In genomic region chr3:144039661-144040060, GRCh38 we compare ENCODE assay signal across 19 cellular contexts.
DNase-seq lines count a peak whose midpoint lies in the region; ATAC-seq and TF ChIP-seq lines count a peak whose summit lies in the region.
"Had no signal": no experiment of that assay in that cellular context is flagged by ENCODE, and none has a peak within 500 bp of the region (broad histone marks: within the 10 kb centered on the region; RNA-seq: fewer than 3 reads in every experiment).

No MANE protein-coding gene starts in this region.

- H3K27me3 Mint-ChIP-seq in naive thymus-derived CD8-positive, alpha-beta T cell: peaks cover 0 to 23% (median 7%) of the 10 kb centered on the region in 5 donors

- DNase-seq in HCT116 (ENCODE audit: low read depth, low spot score): no peak
- DNase-seq in RWPE1 (ENCODE audit: low spot score): peak; percentile 24
- DNase-seq in iris pigment epithelial cell (ENCODE audit: low read depth): peak; percentile 56
- no peak for DNase-seq in naive thymus-derived CD8-positive, alpha-beta T cell
- no peak for DNase-seq in tibial nerve (ENCODE audit: low spot score in 2 of 2)
- no peak for DNase-seq in GM03348 (ENCODE audit: low spot score)
- DNase-seq: activated CD4-positive, alpha-beta T cell treated with anti-CD3 and anti-CD28 coated beads for 1 hour; activated effector memory CD4-positive, alpha-beta T cell treated with Interleukin-2 at 50 U/mL for 16 hours; AML-193; Caco-2; GDM1; HFFc6; midbrain; NCI-H1092; SIG-M5; tibial artery had no signal

- H3K79me2 ChIP-seq in HCT116 (ENCODE audit: insufficient read depth, low read length): no peaks in the 10 kb centered on the region

- H3K27me3 ChIP-seq in HCT116 (ENCODE audit: insufficient read depth, low read length) (no peaks in the 10 kb centered on the region), tibial nerve (no peaks in the 10 kb centered on the region)
- H3K27me3 ChIP-seq: tibial artery had no signal

- ATAC-seq in GM18511 (IDR thresholded peaks at IDR 0.05; ENCODE audit: unreplicated experiment) (peak; percentile 51), HCT116 (peak; percentile 44; the same call in 1 of the 2 replicates), GM19455 (IDR thresholded peaks at IDR 0.05; ENCODE audit: unreplicated experiment) (no peak)
- ATAC-seq in naive thymus-derived CD8-positive, alpha-beta T cell: no peak
- ATAC-seq: stimulated activated effector memory CD8-positive, alpha-beta T cell treated with anti-CD3 and anti-CD28 coated beads, Interleukin-12 subunit alpha, Interleukin-12 subunit beta, amount 100 ng/mL, for 72 hours had no signal

- no peak for TF ChIP-seq POLR2A in HCT116 (IDR thresholded peaks at IDR 0.05; ENCODE audit: borderline replicate concordance, extremely low read depth, insufficient read depth, insufficient read length)
- no peak for TF ChIP-seq POLR2A in tibial nerve (IDR thresholded peaks at IDR 0.05)

- H3K9ac ChIP-seq in HCT116 (ENCODE audit: low read length): no peak overlapping the region

- BruUV-seq in HCT116 (replicated peaks; lab: Mats Ljungman, UMichigan): no TSS peak

- no peaks in the 10 kb centered on the region for H3K9me2 ChIP-seq in HCT116 (ENCODE audit: insufficient read depth)

- H3K27ac Mint-ChIP-seq in naive thymus-derived CD8-positive, alpha-beta T cell: no peak overlapping the region
- H3K27ac Mint-ChIP-seq: HFFc6; stimulated activated effector memory CD8-positive, alpha-beta T cell treated with anti-CD3 and anti-CD28 coated beads, Interleukin-12 subunit alpha, Interleukin-12 subunit beta, amount 100 ng/mL, for 72 hours had no signal

- H3K9me3 Mint-ChIP-seq in naive thymus-derived CD8-positive, alpha-beta T cell: no peaks in the 10 kb centered on the region
- H3K9me3 Mint-ChIP-seq: stimulated activated effector memory CD8-positive, alpha-beta T cell treated with anti-CD3 and anti-CD28 coated beads, Interleukin-12 subunit alpha, Interleukin-12 subunit beta, amount 100 ng/mL, for 72 hours had no signal

- H3K4me3 ChIP-seq in HCT116 (replicated peaks in 1 of 2; ENCODE audit: low read depth in 1 of 2, low read length in 2 of 2) (no peak overlapping the region), tibial nerve (no peak overlapping the region)
- H3K4me3 ChIP-seq: tibial artery had no signal

- H4K20me1 ChIP-seq in HCT116 (ENCODE audit: insufficient read depth): no peaks in the 10 kb centered on the region

- H3K4me3 Mint-ChIP-seq in naive thymus-derived CD8-positive, alpha-beta T cell: no peak overlapping the region
- H3K4me3 Mint-ChIP-seq: HFFc6; stimulated activated effector memory CD8-positive, alpha-beta T cell treated with anti-CD3 and anti-CD28 coated beads, Interleukin-12 subunit alpha, Interleukin-12 subunit beta, amount 100 ng/mL, for 72 hours had no signal

- no peak for TF ChIP-seq CTCF in HCT116 (IDR thresholded peaks at IDR 0.05 in 2 of 3, conservative IDR thresholded peaks at IDR 0.05 in 1 of 3; ENCODE audit: borderline replicate concordance in 1 of 3, insufficient read depth in 1 of 3, low read depth in 2 of 3, low read length in 2 of 3)
- TF ChIP-seq CTCF in RWPE1 (conservative IDR thresholded peaks at IDR 0.05; ENCODE audit: low read depth): no peak
- TF ChIP-seq CTCF in tibial nerve (IDR thresholded peaks at IDR 0.05): no peak

- no peaks in the 10 kb centered on the region for H3K36me3 Mint-ChIP-seq in naive thymus-derived CD8-positive, alpha-beta T cell
- H3K36me3 Mint-ChIP-seq: stimulated activated effector memory CD8-positive, alpha-beta T cell treated with anti-CD3 and anti-CD28 coated beads, Interleukin-12 subunit alpha, Interleukin-12 subunit beta, amount 100 ng/mL, for 72 hours had no signal

- intact Hi-C loops in HCT116 (cut with micrococcal nuclease): no loop called here

- 0 out of 2 replicates have a peak overlapping the region, but pooled peaks have one; percentile 18 for H3K4me2 ChIP-seq in HCT116 (ENCODE audit: low read length)

- peaks cover 0 to 10% of the 10 kb centered on the region in 2 experiments; a peak in 2 of 4 replicates for H3K4me1 ChIP-seq in HCT116 (ENCODE audit: control insufficient read depth in 1 of 2, insufficient read depth in 2 of 2, low read length in 2 of 2)
- no peaks in the 10 kb centered on the region for H3K4me1 ChIP-seq in tibial nerve
- H3K4me1 ChIP-seq: Caco-2, tibial artery had no signal

- RAD21 ChIA-PET in HCT116 (lab: Charles Lee; ENCODE audit: low non-redundant PET in 1 of 2, low total read pairs in 2 of 2, uncharacterized antibody in 2 of 2, unreplicated experiment in 2 of 2): no interaction called here

- H2AFZ ChIP-seq in HCT116 (ENCODE audit: low read depth, low read length, poor library complexity, severe bottlenecking): no peak overlapping the region

- no peaks in the 10 kb centered on the region for H3K4me1 Mint-ChIP-seq in naive thymus-derived CD8-positive, alpha-beta T cell

- POLR2A ChIA-PET in HCT116 (lab: Charles Lee): no interaction called here
- POLR2A ChIA-PET in RWPE1 (lab: Yijun Ruan, JAX; ENCODE audit: low non-redundant PET): no interaction called here
- POLR2A ChIA-PET in naive thymus-derived CD8-positive, alpha-beta T cell (lab: Charles Lee): no interaction called here

- CTCF ChIA-PET in HCT116 (lab: Charles Lee) (no interaction called here), RWPE1 (lab: Yijun Ruan, JAX) (no interaction called here)

- H3K27ac ChIP-seq in HCT116 (ENCODE audit: low read depth, low read length): no peak overlapping the region
- no peak overlapping the region for H3K27ac ChIP-seq in RWPE1
- H3K27ac ChIP-seq in tibial nerve: no peak overlapping the region
- H3K27ac ChIP-seq: tibial artery had no signal

- TF ChIP-seq RAD21 in HCT116 (IDR thresholded peaks at IDR 0.05; ENCODE audit: low read depth): no peak

- H3K36me3 ChIP-seq in HCT116 (ENCODE audit: control insufficient read depth in 1 of 2, insufficient read depth in 2 of 2, low read length in 2 of 2) (no peaks in the 10 kb centered on the region), tibial nerve (no peaks in the 10 kb centered on the region)
- H3K36me3 ChIP-seq: tibial artery had no signal

- no peak for TF ChIP-seq EP300 in tibial nerve (IDR thresholded peaks at IDR 0.05)

- H3K9me3 ChIP-seq in HCT116 (ENCODE audit: control insufficient read depth in 1 of 2, insufficient read depth in 1 of 2, low read depth in 1 of 2, low read length in 2 of 2) (no peaks in the 10 kb centered on the region), tibial nerve (no peaks in the 10 kb centered on the region)
- H3K9me3 ChIP-seq: Caco-2, tibial artery had no signal

TF ChIP-seq in HCT116, 20 proteins besides CTCF, POLR2A, EP300 and RAD21:
- TF ChIP-seq SP1 (IDR thresholded peaks at IDR 0.05; ENCODE audit: low read depth) (0 out of 2 replicates have a peak, but pooled peaks have one; percentile 9), JUND (IDR thresholded peaks at IDR 0.05) (no peak), SRF (IDR thresholded peaks at IDR 0.05; ENCODE audit: low read depth) (no peak), FOSL1 (IDR thresholded peaks at IDR 0.05; ENCODE audit: low read depth) (peak; percentile 39; the same call in 1 of the 2 replicates)

Comparison
In these comparisons a context has a peak if more than half of its experiments do, and no peak if none do; other contexts are left out.
1. ATAC-seq: peak in GM18511 (single experiment) and HCT116 (single experiment); none in naive thymus-derived CD8-positive, alpha-beta T cell (0 of 2) and GM19455 (single experiment).
2. DNase-seq: peak in RWPE1 (single experiment) and iris pigment epithelial cell (single experiment); none in HCT116 (single experiment), naive thymus-derived CD8-positive, alpha-beta T cell (0 of 10), tibial nerve (0 of 2) and GM03348 (single experiment).